1 cellular context compared by ENCODE assay signal in the genomic region with DNA sequence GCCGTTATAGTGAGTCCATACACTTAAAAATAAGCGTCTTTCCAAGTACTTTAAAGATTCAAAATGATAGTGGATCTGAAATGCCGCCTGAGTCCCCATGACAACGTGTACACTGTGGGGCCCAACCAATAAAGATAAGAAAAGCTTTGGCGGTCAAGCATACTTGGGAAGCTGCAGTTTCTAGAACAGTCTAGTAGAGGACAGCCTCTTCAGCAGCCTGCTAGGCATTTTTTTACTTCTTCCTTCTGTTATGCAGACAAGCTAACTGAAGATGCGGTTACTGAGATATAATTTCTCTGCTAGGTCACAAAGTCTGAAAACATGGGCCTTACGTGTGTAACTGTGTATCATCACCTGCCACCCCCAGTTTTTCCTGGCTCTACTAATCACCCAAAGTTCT.
A peak's percentile ranks its signal among the peaks of the same experiment; 100 is the strongest.
TF ChIP-seq lines count a peak whose summit lies in the region.

No MANE protein-coding gene starts in this region.

TF ChIP-seq in HEK293, 187 proteins besides CTCF, POLR2A, EP300 and RAD21 (continued from another document):
- TF ChIP-seq, protein P1, sequence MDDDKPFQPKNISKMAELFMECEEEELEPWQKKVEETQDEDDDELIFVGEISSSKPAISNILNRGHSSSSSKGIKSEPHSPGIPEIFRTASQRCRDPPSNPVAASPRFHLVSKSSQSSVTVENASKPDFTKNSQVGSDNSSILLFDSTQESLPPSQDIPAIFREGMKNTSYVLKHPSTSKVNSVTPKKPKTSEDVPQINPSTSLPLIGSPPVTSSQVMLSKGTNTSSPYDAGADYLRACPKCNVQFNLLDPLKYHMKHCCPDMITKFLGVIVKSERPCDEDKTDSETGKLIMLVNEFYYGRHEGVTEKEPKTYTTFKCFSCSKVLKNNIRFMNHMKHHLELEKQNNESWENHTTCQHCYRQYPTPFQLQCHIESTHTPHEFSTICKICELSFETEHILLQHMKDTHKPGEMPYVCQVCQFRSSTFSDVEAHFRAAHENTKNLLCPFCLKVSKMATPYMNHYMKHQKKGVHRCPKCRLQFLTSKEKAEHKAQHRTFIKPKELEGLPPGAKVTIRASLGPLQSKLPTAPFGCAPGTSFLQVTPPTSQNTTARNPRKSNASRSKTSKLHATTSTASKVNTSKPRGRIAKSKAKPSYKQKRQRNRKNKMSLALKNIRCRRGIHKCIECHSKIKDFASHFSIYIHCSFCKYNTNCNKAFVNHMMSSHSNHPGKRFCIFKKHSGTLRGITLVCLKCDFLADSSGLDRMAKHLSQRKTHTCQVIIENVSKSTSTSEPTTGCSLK (tag by site-specific recombination; IDR thresholded peaks at IDR 0.05) = no peak
- TF ChIP-seq, protein P2, sequence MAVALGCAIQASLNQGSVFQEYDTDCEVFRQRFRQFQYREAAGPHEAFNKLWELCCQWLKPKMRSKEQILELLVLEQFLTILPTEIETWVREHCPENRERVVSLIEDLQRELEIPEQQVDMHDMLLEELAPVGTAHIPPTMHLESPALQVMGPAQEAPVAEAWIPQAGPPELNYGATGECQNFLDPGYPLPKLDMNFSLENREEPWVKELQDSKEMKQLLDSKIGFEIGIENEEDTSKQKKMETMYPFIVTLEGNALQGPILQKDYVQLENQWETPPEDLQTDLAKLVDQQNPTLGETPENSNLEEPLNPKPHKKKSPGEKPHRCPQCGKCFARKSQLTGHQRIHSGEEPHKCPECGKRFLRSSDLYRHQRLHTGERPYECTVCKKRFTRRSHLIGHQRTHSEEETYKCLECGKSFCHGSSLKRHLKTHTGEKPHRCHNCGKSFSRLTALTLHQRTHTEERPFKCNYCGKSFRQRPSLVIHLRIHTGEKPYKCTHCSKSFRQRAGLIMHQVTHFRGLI (tag by site-specific recombination; IDR thresholded peaks at IDR 0.05) = 0 out of 2 replicates have a peak, but pooled peaks have one; percentile 31
- no peak for TF ChIP-seq MYNN (tag by site-specific recombination; IDR thresholded peaks at IDR 0.05; ENCODE audit: borderline replicate concordance)
- TF ChIP-seq ZNF24 (tag by site-specific recombination; IDR thresholded peaks at IDR 0.05) = no peak
- TF ChIP-seq ZNF354C (tag by site-specific recombination; IDR thresholded peaks at IDR 0.05; ENCODE audit: borderline replicate concordance, low read depth) = no peak
- no peak for TF ChIP-seq ZNF670 (tag by site-specific recombination; IDR thresholded peaks at IDR 0.05; ENCODE audit: low read depth)
- TF ChIP-seq ZNF223 (tag by site-specific recombination; IDR thresholded peaks at IDR 0.05) = no peak
- TF ChIP-seq ZNF843 (tag by site-specific recombination; IDR thresholded peaks at IDR 0.05) = no peak
- TF ChIP-seq, protein P3, sequence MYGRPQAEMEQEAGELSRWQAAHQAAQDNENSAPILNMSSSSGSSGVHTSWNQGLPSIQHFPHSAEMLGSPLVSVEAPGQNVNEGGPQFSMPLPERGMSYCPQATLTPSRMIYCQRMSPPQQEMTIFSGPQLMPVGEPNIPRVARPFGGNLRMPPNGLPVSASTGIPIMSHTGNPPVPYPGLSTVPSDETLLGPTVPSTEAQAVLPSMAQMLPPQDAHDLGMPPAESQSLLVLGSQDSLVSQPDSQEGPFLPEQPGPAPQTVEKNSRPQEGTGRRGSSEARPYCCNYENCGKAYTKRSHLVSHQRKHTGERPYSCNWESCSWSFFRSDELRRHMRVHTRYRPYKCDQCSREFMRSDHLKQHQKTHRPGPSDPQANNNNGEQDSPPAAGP (tag by site-specific recombination; IDR thresholded peaks at IDR 0.05) = no peak
- no peak for TF ChIP-seq BCL11B (tag by site-specific recombination; IDR thresholded peaks at IDR 0.05; ENCODE audit: low read depth)
- peak; percentile 82 for TF ChIP-seq ZNF335 (tag by site-specific recombination; conservative IDR thresholded peaks at IDR 0.05)
- no peak for TF ChIP-seq ZBTB48 (tag by site-specific recombination; IDR thresholded peaks at IDR 0.05)
- no peak for TF ChIP-seq ZFHX2 (tag by site-specific recombination; conservative IDR thresholded peaks at IDR 0.05)
- no peak for TF ChIP-seq GFI1B (tag by site-specific recombination; IDR thresholded peaks at IDR 0.05)
- TF ChIP-seq, protein P4, sequence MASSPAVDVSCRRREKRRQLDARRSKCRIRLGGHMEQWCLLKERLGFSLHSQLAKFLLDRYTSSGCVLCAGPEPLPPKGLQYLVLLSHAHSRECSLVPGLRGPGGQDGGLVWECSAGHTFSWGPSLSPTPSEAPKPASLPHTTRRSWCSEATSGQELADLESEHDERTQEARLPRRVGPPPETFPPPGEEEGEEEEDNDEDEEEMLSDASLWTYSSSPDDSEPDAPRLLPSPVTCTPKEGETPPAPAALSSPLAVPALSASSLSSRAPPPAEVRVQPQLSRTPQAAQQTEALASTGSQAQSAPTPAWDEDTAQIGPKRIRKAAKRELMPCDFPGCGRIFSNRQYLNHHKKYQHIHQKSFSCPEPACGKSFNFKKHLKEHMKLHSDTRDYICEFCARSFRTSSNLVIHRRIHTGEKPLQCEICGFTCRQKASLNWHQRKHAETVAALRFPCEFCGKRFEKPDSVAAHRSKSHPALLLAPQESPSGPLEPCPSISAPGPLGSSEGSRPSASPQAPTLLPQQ (tag by site-specific recombination; IDR thresholded peaks at IDR 0.05) = peak; percentile 81
- TF ChIP-seq ZNF785 (tag by site-specific recombination; IDR thresholded peaks at IDR 0.05) = no peak
- no peak for TF ChIP-seq ZBTB20 (tag by site-specific recombination; IDR thresholded peaks at IDR 0.05)
- TF ChIP-seq, protein P5, sequence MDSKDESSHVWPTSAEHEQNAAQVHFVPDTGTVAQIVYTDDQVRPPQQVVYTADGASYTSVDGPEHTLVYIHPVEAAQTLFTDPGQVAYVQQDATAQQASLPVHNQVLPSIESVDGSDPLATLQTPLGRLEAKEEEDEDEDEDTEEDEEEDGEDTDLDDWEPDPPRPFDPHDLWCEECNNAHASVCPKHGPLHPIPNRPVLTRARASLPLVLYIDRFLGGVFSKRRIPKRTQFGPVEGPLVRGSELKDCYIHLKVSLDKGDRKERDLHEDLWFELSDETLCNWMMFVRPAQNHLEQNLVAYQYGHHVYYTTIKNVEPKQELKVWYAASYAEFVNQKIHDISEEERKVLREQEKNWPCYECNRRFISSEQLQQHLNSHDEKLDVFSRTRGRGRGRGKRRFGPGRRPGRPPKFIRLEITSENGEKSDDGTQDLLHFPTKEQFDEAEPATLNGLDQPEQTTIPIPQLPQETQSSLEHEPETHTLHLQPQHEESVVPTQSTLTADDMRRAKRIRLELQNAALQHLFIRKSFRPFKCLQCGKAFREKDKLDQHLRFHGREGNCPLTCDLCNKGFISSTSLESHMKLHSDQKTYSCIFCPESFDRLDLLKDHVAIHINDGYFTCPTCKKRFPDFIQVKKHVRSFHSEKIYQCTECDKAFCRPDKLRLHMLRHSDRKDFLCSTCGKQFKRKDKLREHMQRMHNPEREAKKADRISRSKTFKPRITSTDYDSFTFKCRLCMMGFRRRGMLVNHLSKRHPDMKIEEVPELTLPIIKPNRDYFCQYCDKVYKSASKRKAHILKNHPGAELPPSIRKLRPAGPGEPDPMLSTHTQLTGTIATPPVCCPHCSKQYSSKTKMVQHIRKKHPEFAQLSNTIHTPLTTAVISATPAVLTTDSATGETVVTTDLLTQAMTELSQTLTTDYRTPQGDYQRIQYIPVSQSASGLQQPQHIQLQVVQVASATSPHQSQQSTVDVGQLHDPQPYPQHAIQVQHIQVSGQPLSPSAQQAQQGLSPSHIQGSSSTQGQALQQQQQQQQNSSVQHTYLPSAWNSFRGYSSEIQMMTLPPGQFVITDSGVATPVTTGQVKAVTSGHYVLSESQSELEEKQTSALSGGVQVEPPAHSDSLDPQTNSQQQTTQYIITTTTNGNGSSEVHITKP (tag by site-specific recombination; IDR thresholded peaks at IDR 0.05) = no peak
- TF ChIP-seq SP3 (tag by site-specific recombination; IDR thresholded peaks at IDR 0.05) = no peak
- TF ChIP-seq, protein P6, sequence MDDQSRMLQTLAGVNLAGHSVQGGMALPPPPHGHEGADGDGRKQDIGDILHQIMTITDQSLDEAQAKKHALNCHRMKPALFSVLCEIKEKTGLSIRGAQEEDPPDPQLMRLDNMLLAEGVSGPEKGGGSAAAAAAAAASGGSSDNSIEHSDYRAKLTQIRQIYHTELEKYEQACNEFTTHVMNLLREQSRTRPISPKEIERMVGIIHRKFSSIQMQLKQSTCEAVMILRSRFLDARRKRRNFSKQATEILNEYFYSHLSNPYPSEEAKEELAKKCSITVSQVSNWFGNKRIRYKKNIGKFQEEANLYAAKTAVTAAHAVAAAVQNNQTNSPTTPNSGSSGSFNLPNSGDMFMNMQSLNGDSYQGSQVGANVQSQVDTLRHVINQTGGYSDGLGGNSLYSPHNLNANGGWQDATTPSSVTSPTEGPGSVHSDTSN (CRISPR knock-in tag; IDR thresholded peaks at IDR 0.05) = no peak
